In genomic region chr4:180946188-180946587, GRCh38 we compare ENCODE assay signal across 10 cellular contexts.
"Had no signal": no experiment of that assay in that cellular context is flagged by ENCODE, and none has a peak within 500 bp of the region (broad histone marks: within the 10 kb centered on the region; RNA-seq: fewer than 3 reads in every experiment).

No MANE protein-coding gene starts in this region.

- H3K27ac ChIP-seq: GM23248 had no signal

- H3K9ac ChIP-seq: GM23248 had no signal

- H3K36me3 ChIP-seq: HAP-1 had no signal

- H3K4me2 ChIP-seq: GM23338 had no signal

- H2AFZ ChIP-seq: GM23248, GM23338 had no signal

- DNase-seq: GM23248, GOT3, H7, H9, HCEC 1CT, HFFc6 had no signal

- H3K4me3 ChIP-seq: GM23248, GM23338, HAP-1 had no signal

- ATAC-seq: GM23338 had no signal

- FAIRE-seq: H1, H54 had no signal

- H3K9me3 ChIP-seq: HAP-1 had no signal
